ENCODE assay signal across 12 cellular contexts in genomic region chr10:6838118-6838517, GRCh38.
A peak's percentile ranks its signal among the peaks of the same experiment; 100 is the strongest.
DNase-seq lines count a peak whose midpoint lies in the region; ATAC-seq and TF ChIP-seq lines count a peak whose summit lies in the region.
"Had no signal": no experiment of that assay in that cellular context is flagged by ENCODE, and none has a peak within 500 bp of the region (broad histone marks: within the 10 kb centered on the region; RNA-seq: fewer than 3 reads in every experiment).

No MANE protein-coding gene starts in this region.

- H3K9me3 ChIP-seq in SU-DHL-6 (ENCODE audit: insufficient read depth, low read length) (no peaks in the 10 kb centered on the region), liver (ENCODE audit: control insufficient read depth in 4 of 4, low read length in 3 of 4) (no peaks in the 10 kb centered on the region)
- H3K9me3 ChIP-seq: spleen, suprapubic skin had no signal

- peaks cover 12% of the 10 kb centered on the region for H3K9me3 Mint-ChIP-seq in mesothelial cell of epicardium

- no peaks in the 10 kb centered on the region for H3K4me1 ChIP-seq in liver (ENCODE audit: control insufficient read depth in 4 of 4, insufficient read depth in 4 of 4, low read length in 3 of 4)
- H3K4me1 ChIP-seq: spleen, suprapubic skin had no signal

- DNase-seq in DMS114 treated with DMSO at 0.1 percent for 48 hours (lab: John Stamatoyannopoulos, UW; ENCODE audit: unreplicated experiment) (peak; percentile 4), HFF-Myc (ENCODE audit: extremely low read depth, low read depth) (no peak), SKM-1 (lab: John Stamatoyannopoulos, UW; ENCODE audit: unreplicated experiment) (no peak), mesothelial cell of epicardium (ENCODE audit: low spot score in 2 of 2, unreplicated experiment in 2 of 2) (no peak)
- DNase-seq: kidney, NCI-H2171 treated with DMSO at 0.1 percent for 48 hours, spleen had no signal

- H3K27ac ChIP-seq in SU-DHL-6 (ENCODE audit: low read depth, low read length) (no peak overlapping the region), liver (ENCODE audit: low read depth in 1 of 2, low read length in 2 of 2) (no peak overlapping the region)
- H3K27ac ChIP-seq: spleen, suprapubic skin had no signal

- H3K4me1 Mint-ChIP-seq in mesothelial cell of epicardium: peaks cover 5% of the 10 kb centered on the region

- no peak overlapping the region for H3K4me3 ChIP-seq in HFF-Myc (replicated peaks; ENCODE audit: low read depth, low read length)
- H3K4me3 ChIP-seq in SU-DHL-6 (ENCODE audit: insufficient read depth, low read length, poor library complexity, severe bottlenecking): no peak overlapping the region
- no peak overlapping the region for H3K4me3 ChIP-seq in liver (ENCODE audit: low read depth in 1 of 3, low read length in 3 of 3)
- H3K4me3 ChIP-seq: spleen, suprapubic skin had no signal

- no peak overlapping the region for H3K4me3 Mint-ChIP-seq in mesothelial cell of epicardium

- H3K9me2 ChIP-seq in SU-DHL-6 (replicated peaks; ENCODE audit: insufficient read depth, low read length): no peaks in the 10 kb centered on the region

- H3K27me3 ChIP-seq in SU-DHL-6 (ENCODE audit: low read length) (no peaks in the 10 kb centered on the region), liver (ENCODE audit: control insufficient read depth in 4 of 4, insufficient read depth in 4 of 4, low read length in 3 of 4) (no peaks in the 10 kb centered on the region)
- H3K27me3 ChIP-seq: spleen, suprapubic skin had no signal

- H3K79me2 ChIP-seq in SU-DHL-6 (ENCODE audit: insufficient read depth, low read length): no peaks in the 10 kb centered on the region

- no peaks in the 10 kb centered on the region for H4K20me1 ChIP-seq in SU-DHL-6 (ENCODE audit: low read depth, low read length)

- H3K36me3 Mint-ChIP-seq in mesothelial cell of epicardium: no peaks in the 10 kb centered on the region

- no peak overlapping the region for H3K4me2 ChIP-seq in SU-DHL-6 (ENCODE audit: low read depth, low read length, poor library complexity, severe bottlenecking)

- no peak overlapping the region for H2AFZ ChIP-seq in SU-DHL-6 (ENCODE audit: low read depth, low read length, severe bottlenecking)

- H3K27me3 Mint-ChIP-seq in mesothelial cell of epicardium (ENCODE audit: low read depth): peaks cover 6% of the 10 kb centered on the region

- ATAC-seq in HG03565 (IDR thresholded peaks at IDR 0.05; ENCODE audit: unreplicated experiment) (no peak), GM18511 (IDR thresholded peaks at IDR 0.05; ENCODE audit: unreplicated experiment) (no peak)

- TF ChIP-seq CTCF in HFF-Myc (IDR thresholded peaks at IDR 0.05; ENCODE audit: low read depth, low read length, missing control alignments) (peak; percentile 32), SU-DHL-6 (IDR thresholded peaks at IDR 0.05; ENCODE audit: insufficient read depth, low read length, poor library complexity, severe bottlenecking) (peak; percentile 18), liver (IDR thresholded peaks at IDR 0.05; ENCODE audit: low read depth, low read length, missing input control) (no peak), mesothelial cell of epicardium (IDR thresholded peaks at IDR 0.05; ENCODE audit: unreplicated experiment) (no peak)

- H3K36me3 ChIP-seq in SU-DHL-6 (ENCODE audit: low read length): no peaks in the 10 kb centered on the region
- H3K36me3 ChIP-seq in liver (ENCODE audit: control insufficient read depth in 4 of 4, insufficient read depth in 3 of 4, low read depth in 1 of 4, low read length in 3 of 4): no peaks in the 10 kb centered on the region
- H3K36me3 ChIP-seq: spleen, suprapubic skin had no signal

- H3F3A ChIP-seq in SU-DHL-6 (ENCODE audit: insufficient read depth): no peaks in the 10 kb centered on the region

- 78% methylated on average over 3 of the region's 3 CpGs for WGBS in liver

- TF ChIP-seq RAD21 in liver (IDR thresholded peaks at IDR 0.05): peak; percentile 16 to 43

- H3K9ac ChIP-seq in SU-DHL-6 (ENCODE audit: low read length) (no peak overlapping the region), liver (ENCODE audit: low read depth in 1 of 2, low read length in 2 of 2) (no peak overlapping the region)

- H3K27ac Mint-ChIP-seq in mesothelial cell of epicardium: no peak overlapping the region

TF ChIP-seq in liver, 16 proteins besides CTCF, POLR2A, EP300 and RAD21:
- TF ChIP-seq HNF4A (conservative IDR thresholded peaks at IDR 0.05) (no peak), NR2F2 (IDR thresholded peaks at IDR 0.05) (no peak), REST (IDR thresholded peaks at IDR 0.05) (no peak), ZBTB33 (IDR thresholded peaks at IDR 0.05) (no peak), TAF1 (conservative IDR thresholded peaks at IDR 0.05) (no peak)
- TF ChIP-seq, protein P1, sequence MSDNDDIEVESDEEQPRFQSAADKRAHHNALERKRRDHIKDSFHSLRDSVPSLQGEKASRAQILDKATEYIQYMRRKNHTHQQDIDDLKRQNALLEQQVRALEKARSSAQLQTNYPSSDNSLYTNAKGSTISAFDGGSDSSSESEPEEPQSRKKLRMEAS (IDR thresholded peaks at IDR 0.05): no peak

Comparison
In these comparisons a context has a peak if more than half of its experiments do, and no peak if none do; other contexts are left out.
1. CTCF ChIP-seq: peak in HFF-Myc (single experiment) and SU-DHL-6 (single experiment); none in liver (single experiment) and mesothelial cell of epicardium (single experiment).